ENCODE assay signal across 7 cellular contexts in the genomic region with DNA sequence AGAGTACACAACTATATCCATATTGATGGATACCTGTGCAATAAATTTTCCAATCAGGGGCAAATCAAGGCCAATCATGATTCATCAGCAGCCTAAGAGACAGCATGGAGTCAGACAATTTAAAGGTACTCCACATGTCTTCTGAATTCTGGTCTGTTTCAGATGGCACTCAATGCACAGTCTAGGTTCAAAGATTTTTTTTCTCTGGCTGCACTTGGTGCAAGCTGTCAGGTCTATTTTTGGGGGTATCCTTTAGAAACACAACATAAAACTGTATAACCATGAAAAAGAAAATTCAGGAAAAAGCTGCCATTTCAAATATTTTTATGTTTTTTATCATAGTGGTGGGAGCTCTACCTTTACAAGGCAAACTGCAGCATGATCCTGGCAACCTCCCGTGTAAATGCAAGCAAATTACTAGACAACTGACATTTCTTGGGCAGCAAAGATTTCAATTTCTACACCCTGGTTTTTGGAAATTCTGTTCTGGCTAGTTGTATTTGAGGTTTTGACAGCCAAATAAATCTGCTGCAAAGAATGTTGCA.
"Had no signal": no experiment of that assay in that cellular context is flagged by ENCODE, and none has a peak within 500 bp of the region (broad histone marks: within the 10 kb centered on the region; RNA-seq: fewer than 3 reads in every experiment).

No MANE protein-coding gene starts in this region.

- DNase-seq: IMR-90, KBM-7, KG1 had no signal

- H3K4me3 ChIP-seq: K562 had no signal

- ATAC-seq: HepG2, K562 had no signal

- H3K4me1 Mint-ChIP-seq: IgD-negative memory B cell had no signal

- H3K27ac ChIP-seq: HL-60 had no signal

- H3K27me3 Mint-ChIP-seq: IgD-negative memory B cell had no signal

- H3K4me3 Mint-ChIP-seq: IgD-negative memory B cell had no signal

- H3K27ac Mint-ChIP-seq: IgD-negative memory B cell had no signal

- H3K36me3 Mint-ChIP-seq: IgD-negative memory B cell had no signal
